In genomic region chr19:49417090-49417489, GRCh38 we compare ENCODE assay signal across 2 cellular contexts.
TF ChIP-seq lines count a peak whose summit lies in the region.

No MANE protein-coding gene starts in this region.

TF ChIP-seq in H1, 55 proteins besides CTCF, POLR2A, EP300 and RAD21:
- TF ChIP-seq PHF8 (conservative IDR thresholded peaks at IDR 0.05; ENCODE audit: low read depth, low read length): no peak
- no peak for TF ChIP-seq KDM1A (IDR thresholded peaks at IDR 0.05; ENCODE audit: borderline replicate concordance, low read length)
- TF ChIP-seq BCL11A (IDR thresholded peaks at IDR 0.05; ENCODE audit: low read depth in 2 of 2, low read length in 2 of 2): no peak
- no peak for TF ChIP-seq KDM5A (IDR thresholded peaks at IDR 0.05; ENCODE audit: low read length)
- no peak for TF ChIP-seq TBP (IDR thresholded peaks at IDR 0.05; ENCODE audit: low read depth, low read length)
- TF ChIP-seq ASH2L (IDR thresholded peaks at IDR 0.05; ENCODE audit: low read length): no peak
TF ChIP-seq in H1: peak in this region for 0.

TF ChIP-seq in SK-N-SH treated with all-trans-retinoic acid at 6 μM for 48 hours, 23 proteins besides CTCF, POLR2A, EP300 and RAD21:
- TF ChIP-seq POU6F1 (CRISPR knock-in tag; IDR thresholded peaks at IDR 0.05; ENCODE audit: borderline replicate concordance, low read depth) (no peak), ARNTL (CRISPR knock-in tag; IDR thresholded peaks at IDR 0.05; ENCODE audit: borderline replicate concordance, low read depth) (no peak), ZC3H10 (CRISPR knock-in tag; IDR thresholded peaks at IDR 0.05) (no peak), ZNF565 (CRISPR knock-in tag; conservative IDR thresholded peaks at IDR 0.05; ENCODE audit: low read depth) (no peak), TCF4 (CRISPR knock-in tag; IDR thresholded peaks at IDR 0.05; ENCODE audit: borderline replicate concordance) (no peak), CSDC2 (CRISPR knock-in tag; IDR thresholded peaks at IDR 0.05) (no peak), TSHZ2 (CRISPR knock-in tag; IDR thresholded peaks at IDR 0.05) (no peak), TOX (CRISPR knock-in tag; IDR thresholded peaks at IDR 0.05; ENCODE audit: borderline replicate concordance) (no peak), OSR1 (CRISPR knock-in tag; IDR thresholded peaks at IDR 0.05) (no peak), ZNF70 (CRISPR knock-in tag; IDR thresholded peaks at IDR 0.05) (no peak), SNAI2 (CRISPR knock-in tag; IDR thresholded peaks at IDR 0.05) (no peak), ZNF8 (CRISPR knock-in tag; IDR thresholded peaks at IDR 0.05) (no peak), GLIS3 (CRISPR knock-in tag; IDR thresholded peaks at IDR 0.05) (no peak), CSRNP3 (CRISPR knock-in tag; IDR thresholded peaks at IDR 0.05) (no peak), ESRRG (CRISPR knock-in tag; IDR thresholded peaks at IDR 0.05) (no peak)
- TF ChIP-seq, protein P1, sequence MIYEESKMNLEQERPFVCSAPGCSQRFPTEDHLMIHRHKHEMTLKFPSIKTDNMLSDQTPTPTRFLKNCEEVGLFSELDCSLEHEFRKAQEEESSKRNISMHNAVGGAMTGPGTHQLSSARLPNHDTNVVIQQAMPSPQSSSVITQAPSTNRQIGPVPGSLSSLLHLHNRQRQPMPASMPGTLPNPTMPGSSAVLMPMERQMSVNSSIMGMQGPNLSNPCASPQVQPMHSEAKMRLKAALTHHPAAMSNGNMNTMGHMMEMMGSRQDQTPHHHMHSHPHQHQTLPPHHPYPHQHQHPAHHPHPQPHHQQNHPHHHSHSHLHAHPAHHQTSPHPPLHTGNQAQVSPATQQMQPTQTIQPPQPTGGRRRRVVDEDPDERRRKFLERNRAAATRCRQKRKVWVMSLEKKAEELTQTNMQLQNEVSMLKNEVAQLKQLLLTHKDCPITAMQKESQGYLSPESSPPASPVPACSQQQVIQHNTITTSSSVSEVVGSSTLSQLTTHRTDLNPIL (CRISPR knock-in tag; IDR thresholded peaks at IDR 0.05; ENCODE audit: low read depth): no peak
